In genomic region chr12:58896278-58896677, GRCh38 we compare ENCODE assay signal across 29 cellular contexts. TPM values are rescaled to one million over a fixed set of nuclear protein-coding genes. Genes with fewer than 3 reads are reported as not detected.
DNase-seq lines count a peak whose midpoint lies in the region; ATAC-seq and TF ChIP-seq lines count a peak whose summit lies in the region.
"Had no signal": no experiment of that assay in that cellular context is flagged by ENCODE, and none has a peak within 500 bp of the region (broad histone marks: within the 10 kb centered on the region; RNA-seq: fewer than 3 reads in every experiment).

No MANE protein-coding gene starts in this region.

- peaks cover 0 to 7% of the 10 kb centered on the region in 2 donors for H3K9me3 Mint-ChIP-seq in effector memory CD8-positive, alpha-beta T cell
- H3K9me3 Mint-ChIP-seq: activated naive CD4-positive, alpha-beta T cell treated with anti-CD3 and anti-CD28 coated beads, Interleukin-2, amount 50 U/mL, for 72 hours; activated T-helper 2 cell treated with anti-CD3 and anti-CD28 coated beads, Interferon-gamma antibody, Interleukin-2, Interleukin-4, amounts not matched to agents 10 μg/mL and 5 μg/mL and 100 μg/mL, durations not matched to agents 14 hours and 24 hours and 36 hours; mesothelial cell of epicardium; WTC11 had no signal

- H3K36me3 Mint-ChIP-seq in effector memory CD8-positive, alpha-beta T cell (ENCODE audit: insufficient read depth) = peaks cover 2% of the 10 kb centered on the region
- H3K36me3 Mint-ChIP-seq: activated naive CD4-positive, alpha-beta T cell treated with anti-CD3 and anti-CD28 coated beads, Interleukin-2, amount 50 U/mL, for 72 hours; naive thymus-derived CD4-positive, alpha-beta T cell; stimulated activated effector memory CD8-positive, alpha-beta T cell treated with anti-CD3 and anti-CD28 coated beads, Interleukin-12 subunit alpha, Interleukin-12 subunit beta, amount 100 ng/mL, for 72 hours; WTC11 had no signal

- H3K27me3 ChIP-seq in RWPE2 (ENCODE audit: insufficient read depth, poor library complexity, severe bottlenecking) (no peaks in the 10 kb centered on the region), neural cell (ENCODE audit: insufficient read depth, low read depth, low read length) (no peaks in the 10 kb centered on the region)
- H3K27me3 ChIP-seq: BLaER1, dorsolateral prefrontal cortex had no signal

- H3K27me3 Mint-ChIP-seq in effector memory CD8-positive, alpha-beta T cell = no peaks in the 10 kb centered on the region
- H3K27me3 Mint-ChIP-seq: central memory CD8-positive, alpha-beta T cell had no signal

- TF ChIP-seq RAD21 in neural cell (conservative IDR thresholded peaks at IDR 0.05) = no peak

- H3K9me3 ChIP-seq in RWPE2 (ENCODE audit: severe bottlenecking) (no peaks in the 10 kb centered on the region), neural cell (ENCODE audit: low read length) (no peaks in the 10 kb centered on the region)
- H3K9me3 ChIP-seq: BLaER1, left ventricle myocardium inferior, SK-N-SH had no signal

- H3K36me3 ChIP-seq in RWPE2 (ENCODE audit: low read depth) (peaks cover 14% of the 10 kb centered on the region), neural cell (ENCODE audit: insufficient read depth, low read length) (no peaks in the 10 kb centered on the region)
- H3K36me3 ChIP-seq: BLaER1, left ventricle myocardium inferior had no signal

- no peaks in the 10 kb centered on the region for H3K9me2 ChIP-seq in neural cell (ENCODE audit: insufficient read depth, low read length)
- H3K9me2 ChIP-seq: SK-N-SH had no signal

- no peak for TF ChIP-seq EP300 in neural cell (conservative IDR thresholded peaks at IDR 0.05; ENCODE audit: poor library complexity, severe bottlenecking)

- no peaks in the 10 kb centered on the region for H3F3A ChIP-seq in neural cell (ENCODE audit: insufficient read depth, low read length, poor library complexity, severe bottlenecking)

- H3K4me1 Mint-ChIP-seq in effector memory CD8-positive, alpha-beta T cell (ENCODE audit: low read depth in 2 of 2) = no peaks in the 10 kb centered on the region
- H3K4me1 Mint-ChIP-seq: central memory CD8-positive, alpha-beta T cell; immature natural killer cell; naive thymus-derived CD4-positive, alpha-beta T cell; stimulated activated effector memory CD8-positive, alpha-beta T cell treated with anti-CD3 and anti-CD28 coated beads, Interleukin-12 subunit alpha, Interleukin-12 subunit beta, amount 100 ng/mL, for 72 hours had no signal

- TF ChIP-seq CTCF in RWPE2 (IDR thresholded peaks at IDR 0.05; ENCODE audit: poor library complexity, severe bottlenecking) (no peak), neural cell (IDR thresholded peaks at IDR 0.05; ENCODE audit: poor library complexity, severe bottlenecking) (no peak)

- H3K4me3 Mint-ChIP-seq in effector memory CD8-positive, alpha-beta T cell = no peak overlapping the region
- H3K4me3 Mint-ChIP-seq: central memory CD8-positive, alpha-beta T cell; immature natural killer cell; mesothelial cell of epicardium; naive thymus-derived CD4-positive, alpha-beta T cell; stimulated activated effector memory CD8-positive, alpha-beta T cell treated with anti-CD3 and anti-CD28 coated beads, Interleukin-12 subunit alpha, Interleukin-12 subunit beta, amount 100 ng/mL, for 72 hours; WTC11 had no signal

- peaks cover 17% of the 10 kb centered on the region for H3K4me1 ChIP-seq in RWPE2 (ENCODE audit: insufficient read depth, poor library complexity, severe bottlenecking)
- H3K4me1 ChIP-seq: BLaER1 had no signal

- no peak overlapping the region for H2AFZ ChIP-seq in neural cell (ENCODE audit: low read depth, low read length)

- no peaks in the 10 kb centered on the region for H4K20me1 ChIP-seq in neural cell (ENCODE audit: insufficient read depth)
- H4K20me1 ChIP-seq: BLaER1 had no signal

- no peak overlapping the region for H3K9ac ChIP-seq in neural cell (ENCODE audit: low read length)
- H3K9ac ChIP-seq: BLaER1, SK-N-SH had no signal

- DNase-seq in DMS79 (lab: John Stamatoyannopoulos, UW) = peak; percentile 45
- peak; percentile 23 to 49 for DNase-seq in NCI-H187 (lab: John Stamatoyannopoulos, UW)
- DNase-seq in RWPE2 (ENCODE audit: low spot score) = no peak
- no peak for DNase-seq in activated CD8-positive, alpha-beta memory T cell treated with anti-CD3 and anti-CD28 coated beads for 24 hours
- DNase-seq in effector memory CD8-positive, alpha-beta T cell = no peak
- DNase-seq: activated CD4-positive, alpha-beta T cell treated with anti-CD3 and anti-CD28 coated beads, Interleukin-2, amount 50 U/mL, for 4 hours; activated CD8-positive, alpha-beta memory T cell treated with anti-CD3 and anti-CD28 coated beads, Interleukin-2, amount 50 U/mL, for 48 hours; aorta; dorsolateral prefrontal cortex; foreskin melanocyte; HCEC 1CT; immature natural killer cell; left ventricle myocardium inferior; naive thymus-derived CD4-positive, alpha-beta T cell; NCI-H1092; NCI-H526; SK-N-SH; small intestine; substantia nigra had no signal

- peak; percentile 64; the same call in 2 of the 3 replicates for ATAC-seq in RWPE2 (ENCODE audit: low read depth)
- ATAC-seq in GM19035 (IDR thresholded peaks at IDR 0.05; ENCODE audit: unreplicated experiment) = no peak
- ATAC-seq in effector memory CD8-positive, alpha-beta T cell (replicated peaks) = no peak
- ATAC-seq: activated naive CD4-positive, alpha-beta T cell treated with anti-CD3 and anti-CD28 coated beads, Interleukin-2, amount 50 U/mL, for 72 hours; HepG2; naive thymus-derived CD4-positive, alpha-beta T cell; WTC11 had no signal

- H3K79me2 ChIP-seq in neural cell (replicated peaks; ENCODE audit: insufficient read depth, low read length) = no peaks in the 10 kb centered on the region

- no peak overlapping the region for H3K4me3 ChIP-seq in RWPE2 (ENCODE audit: severe bottlenecking)
- H3K4me3 ChIP-seq in neural cell (ENCODE audit: low read length) = peak overlapping the region; percentile 20
- H3K4me3 ChIP-seq: BLaER1, dorsolateral prefrontal cortex, left ventricle myocardium inferior had no signal

- no peak overlapping the region for H3K4me2 ChIP-seq in neural cell (ENCODE audit: low read length)
- H3K4me2 ChIP-seq: BLaER1, SK-N-SH had no signal

- H3K27ac Mint-ChIP-seq in effector memory CD8-positive, alpha-beta T cell = no peak overlapping the region
- H3K27ac Mint-ChIP-seq: activated naive CD4-positive, alpha-beta T cell treated with anti-CD3 and anti-CD28 coated beads, Interleukin-2, amount 50 U/mL, for 72 hours; activated T-helper 2 cell treated with anti-CD3 and anti-CD28 coated beads, Interferon-gamma antibody, Interleukin-2, Interleukin-4, amounts not matched to agents 10 μg/mL and 5 μg/mL and 100 μg/mL, durations not matched to agents 14 hours and 24 hours and 36 hours; immature natural killer cell; mesothelial cell of epicardium; naive thymus-derived CD4-positive, alpha-beta T cell; stimulated activated effector memory CD8-positive, alpha-beta T cell treated with anti-CD3 and anti-CD28 coated beads, Interleukin-12 subunit alpha, Interleukin-12 subunit beta, amount 100 ng/mL, for 72 hours; WTC11 had no signal

- H3K27ac ChIP-seq in RWPE2 (ENCODE audit: poor library complexity, severe bottlenecking) = peak overlapping the region; percentile 17
- H3K27ac ChIP-seq in neural cell (ENCODE audit: low read length) = no peak overlapping the region
- H3K27ac ChIP-seq: BLaER1, left ventricle myocardium inferior had no signal

TF ChIP-seq in neural cell, 6 proteins besides CTCF, POLR2A, EP300 and RAD21:
- TF ChIP-seq POLR2AphosphoS5 (IDR thresholded peaks at IDR 0.05) (no peak), EZH2 (IDR thresholded peaks at IDR 0.05; ENCODE audit: borderline replicate concordance, insufficient read depth, low read length, poor library complexity, severe bottlenecking) (no peak), MXI1 (conservative IDR thresholded peaks at IDR 0.05; ENCODE audit: poor library complexity, severe bottlenecking) (no peak), TAF1 (IDR thresholded peaks at IDR 0.05; ENCODE audit: low read depth) (no peak), SMC3 (conservative IDR thresholded peaks at IDR 0.05; ENCODE audit: poor library complexity) (no peak)
- TF ChIP-seq, protein P1, sequence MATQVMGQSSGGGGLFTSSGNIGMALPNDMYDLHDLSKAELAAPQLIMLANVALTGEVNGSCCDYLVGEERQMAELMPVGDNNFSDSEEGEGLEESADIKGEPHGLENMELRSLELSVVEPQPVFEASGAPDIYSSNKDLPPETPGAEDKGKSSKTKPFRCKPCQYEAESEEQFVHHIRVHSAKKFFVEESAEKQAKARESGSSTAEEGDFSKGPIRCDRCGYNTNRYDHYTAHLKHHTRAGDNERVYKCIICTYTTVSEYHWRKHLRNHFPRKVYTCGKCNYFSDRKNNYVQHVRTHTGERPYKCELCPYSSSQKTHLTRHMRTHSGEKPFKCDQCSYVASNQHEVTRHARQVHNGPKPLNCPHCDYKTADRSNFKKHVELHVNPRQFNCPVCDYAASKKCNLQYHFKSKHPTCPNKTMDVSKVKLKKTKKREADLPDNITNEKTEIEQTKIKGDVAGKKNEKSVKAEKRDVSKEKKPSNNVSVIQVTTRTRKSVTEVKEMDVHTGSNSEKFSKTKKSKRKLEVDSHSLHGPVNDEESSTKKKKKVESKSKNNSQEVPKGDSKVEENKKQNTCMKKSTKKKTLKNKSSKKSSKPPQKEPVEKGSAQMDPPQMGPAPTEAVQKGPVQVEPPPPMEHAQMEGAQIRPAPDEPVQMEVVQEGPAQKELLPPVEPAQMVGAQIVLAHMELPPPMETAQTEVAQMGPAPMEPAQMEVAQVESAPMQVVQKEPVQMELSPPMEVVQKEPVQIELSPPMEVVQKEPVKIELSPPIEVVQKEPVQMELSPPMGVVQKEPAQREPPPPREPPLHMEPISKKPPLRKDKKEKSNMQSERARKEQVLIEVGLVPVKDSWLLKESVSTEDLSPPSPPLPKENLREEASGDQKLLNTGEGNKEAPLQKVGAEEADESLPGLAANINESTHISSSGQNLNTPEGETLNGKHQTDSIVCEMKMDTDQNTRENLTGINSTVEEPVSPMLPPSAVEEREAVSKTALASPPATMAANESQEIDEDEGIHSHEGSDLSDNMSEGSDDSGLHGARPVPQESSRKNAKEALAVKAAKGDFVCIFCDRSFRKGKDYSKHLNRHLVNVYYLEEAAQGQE (IDR thresholded peaks at IDR 0.05; ENCODE audit: borderline replicate concordance) = no peak

RNA-seq across cellular contexts. Expression of gene LRIG3, which starts 24.0 kb away (rescaled TPM):
- 0.22 and 0.26 TPM in 2 replicates for polyA plus RNA-seq in neural cell
- polyA minus RNA-seq in neural cell = 1.7 and 2.0 TPM in 2 replicates
- polyA plus RNA-seq: immature natural killer cell; naive thymus-derived CD4-positive, alpha-beta T cell had no signal

Comparison
In these comparisons a context has a peak if more than half of its experiments do, and no peak if none do; other contexts are left out.
1. DNase-seq: peak in DMS79 (single experiment) and NCI-H187 (2 of 2); none in RWPE2 (single experiment), activated CD8-positive, alpha-beta memory T cell treated with anti-CD3 and anti-CD28 coated beads for 24 hours (single experiment) and effector memory CD8-positive, alpha-beta T cell (0 of 3).